In the genomic region with DNA sequence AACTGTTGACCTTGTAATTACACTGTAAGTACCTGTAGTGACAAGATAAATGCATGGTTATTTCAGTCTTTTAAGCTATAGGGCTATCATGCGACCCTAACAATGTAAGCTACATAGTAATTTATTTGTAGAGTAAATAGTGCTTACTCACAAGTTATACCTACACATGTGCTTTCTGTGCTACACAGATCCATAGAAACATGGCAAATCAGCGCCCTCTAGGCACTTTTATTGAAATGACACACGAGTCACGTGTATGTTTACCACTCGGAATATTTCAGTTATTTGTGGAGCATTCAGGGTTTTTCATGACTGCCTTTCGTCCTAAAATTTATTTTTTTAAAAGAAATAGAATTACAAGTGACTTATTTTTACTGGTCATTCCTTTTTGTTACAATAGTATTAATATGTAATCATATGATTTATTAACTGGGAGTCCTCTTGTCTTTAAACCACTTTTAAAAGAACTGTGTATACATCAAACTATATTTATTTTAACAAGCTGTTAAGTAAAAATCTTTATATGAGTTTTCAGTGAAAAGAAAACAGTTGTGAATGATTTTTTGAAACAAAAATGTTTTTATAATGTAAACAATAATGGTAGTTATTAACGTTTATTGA, we compare ENCODE assay signal across 8 cellular contexts.
DNase-seq lines count a peak whose midpoint lies in the region; ATAC-seq and TF ChIP-seq lines count a peak whose summit lies in the region.

No MANE protein-coding gene starts in this region.

- H3K4me1 Mint-ChIP-seq in osteocyte (ENCODE audit: unreplicated experiment), result no peaks in the 10 kb centered on the region

- ATAC-seq in GM18502 (IDR thresholded peaks at IDR 0.05; ENCODE audit: poor library complexity, unreplicated experiment) (peak; percentile 83), HG03432 (IDR thresholded peaks at IDR 0.05; ENCODE audit: unreplicated experiment) (peak; percentile 91), HG03108 (IDR thresholded peaks at IDR 0.05; ENCODE audit: unreplicated experiment) (no peak)

- DNase-seq in AG08395 (ENCODE audit: low spot score) (peak; percentile 8), OCI-M1 (lab: John Stamatoyannopoulos, UW) (peak; percentile 78), epithelial cell of esophagus (ENCODE audit: low read depth) (peak; percentile 65), osteocyte (ENCODE audit: extremely low spot score, unreplicated experiment) (no peak)
- DNase-seq in activated CD8-positive, alpha-beta memory T cell treated with anti-CD3 and anti-CD28 coated beads for 24 hours, result no peak

- no peak overlapping the region for H3K27ac Mint-ChIP-seq in osteocyte (ENCODE audit: unreplicated experiment)

- no peak overlapping the region for H3K4me3 ChIP-seq in epithelial cell of esophagus (ENCODE audit: low read length)

- TF ChIP-seq CTCF in epithelial cell of esophagus (IDR thresholded peaks at IDR 0.05; ENCODE audit: insufficient read depth, low read depth, low read length, missing control alignments) (peak; percentile 72), osteocyte (IDR thresholded peaks at IDR 0.05) (peak; percentile 60)

- H3K27me3 Mint-ChIP-seq in osteocyte (ENCODE audit: unreplicated experiment), result peaks cover 11% of the 10 kb centered on the region

- no peak overlapping the region for H3K4me3 Mint-ChIP-seq in osteocyte (ENCODE audit: unreplicated experiment)

- no peaks in the 10 kb centered on the region for H3K36me3 Mint-ChIP-seq in osteocyte (ENCODE audit: unreplicated experiment)

- no peaks in the 10 kb centered on the region for H3K9me3 Mint-ChIP-seq in osteocyte (ENCODE audit: unreplicated experiment)

Comparison
In these comparisons a context has a peak if more than half of its experiments do, and no peak if none do; other contexts are left out.
1. DNase-seq: peak in AG08395 (single experiment), OCI-M1 (single experiment) and epithelial cell of esophagus (single experiment); none in osteocyte (single experiment) and activated CD8-positive, alpha-beta memory T cell treated with anti-CD3 and anti-CD28 coated beads for 24 hours (single experiment).